8 cellular contexts compared by ENCODE assay signal in the genomic region with DNA sequence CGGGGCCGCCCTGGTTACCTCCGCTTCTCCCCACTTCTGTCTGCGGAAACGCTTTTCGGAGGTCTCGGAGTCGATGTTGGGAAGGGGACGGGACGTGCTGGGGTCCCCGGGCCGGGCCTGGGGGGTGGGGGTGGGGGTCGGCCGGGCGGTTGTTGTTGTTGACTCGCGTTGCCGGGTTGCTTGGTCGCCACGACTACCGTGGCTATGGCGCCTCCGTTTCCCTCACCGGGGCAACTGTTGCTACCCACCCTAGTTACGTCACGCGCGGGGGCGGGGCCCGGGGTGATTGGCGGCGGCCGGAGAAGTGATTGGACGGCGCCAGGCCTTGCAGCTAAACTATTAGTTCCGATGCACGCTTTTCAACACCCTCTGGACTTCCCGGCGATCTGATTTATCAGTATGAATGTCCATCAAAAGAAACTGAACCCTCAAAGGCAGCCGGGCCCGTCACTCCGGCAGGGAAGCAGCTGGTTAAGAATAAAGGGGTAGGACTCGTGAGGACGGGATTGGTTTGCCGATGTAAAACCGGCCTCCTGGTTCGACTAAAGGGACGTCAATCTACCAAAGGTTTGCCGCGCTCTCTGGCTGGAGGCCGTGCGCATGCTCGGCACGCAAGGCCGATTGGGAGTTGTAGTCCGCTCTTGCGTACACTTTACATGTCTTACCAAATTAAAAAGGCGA. TPM values are rescaled to one million over a fixed set of nuclear protein-coding genes. Genes with fewer than 3 reads are reported as not detected.
DNase-seq lines count a peak whose midpoint lies in the region; ATAC-seq and TF ChIP-seq lines count a peak whose summit lies in the region.

A gene (minus strand): TSS at position 236 of the 681 bp plus-strand sequence. CDS start 12,477 bp downstream, outside the sequence.

- ATAC-seq in GM18498 (IDR thresholded peaks at IDR 0.05; ENCODE audit: unreplicated experiment) = peak; percentile 75
- ATAC-seq in HG02981 (IDR thresholded peaks at IDR 0.05; ENCODE audit: unreplicated experiment) = peak; percentile 69
- ATAC-seq in left ventricle myocardium superior = peak; percentile 88

- under 1% methylated on average over 58 of the region's 58 CpGs for WGBS in urinary bladder

- no peaks in the 10 kb centered on the region for H3K9me3 Mint-ChIP-seq in T-helper 2 cell treated with Interferon-gamma antibody and Interleukin-4, amounts not matched to agents 5 μg/mL and 100 μg/mL, for 36 hours
- H3K9me3 Mint-ChIP-seq in progenitor cell of endocrine pancreas (ENCODE audit: low read depth) = no peaks in the 10 kb centered on the region

- peaks cover 1% of the 10 kb centered on the region for H3K36me3 Mint-ChIP-seq in T-helper 2 cell treated with Interferon-gamma antibody and Interleukin-4, amounts not matched to agents 5 μg/mL and 100 μg/mL, for 36 hours (ENCODE audit: low read depth)
- H3K36me3 Mint-ChIP-seq in progenitor cell of endocrine pancreas (ENCODE audit: insufficient read depth) = no peaks in the 10 kb centered on the region

- H3K4me3 ChIP-seq in urinary bladder (ENCODE audit: low read depth, low read length) = peak within 1 kb of the TSS; percentile 80

- no peak for TF ChIP-seq CTCF in progenitor cell of endocrine pancreas (IDR thresholded peaks at IDR 0.05; ENCODE audit: unreplicated experiment)

- H3K4me1 Mint-ChIP-seq in T-helper 2 cell treated with Interferon-gamma antibody and Interleukin-4, amounts not matched to agents 5 μg/mL and 100 μg/mL, for 36 hours (ENCODE audit: low read depth) = peaks cover 30% of the 10 kb centered on the region
- H3K4me1 Mint-ChIP-seq in progenitor cell of endocrine pancreas (ENCODE audit: low read depth) = peaks cover 9% of the 10 kb centered on the region

- H3K4me1 ChIP-seq in urinary bladder (ENCODE audit: insufficient read depth) = no peaks in the 10 kb centered on the region

- DNase-seq in NCI-H2029 (lab: John Stamatoyannopoulos, UW) (peak; percentile 99), anterior cingulate cortex (lab: John Stamatoyannopoulos, UW) (peak; percentile 90 to 100 (median 99)), left ventricle myocardium superior (peak; percentile 100), progenitor cell of endocrine pancreas (ENCODE audit: low spot score, unreplicated experiment) (peak; percentile 100)
- DNase-seq in T-helper 2 cell treated with Interferon-gamma antibody and Interleukin-4, amounts not matched to agents 5 μg/mL and 100 μg/mL, for 36 hours (ENCODE audit: low spot score) = peak; percentile 99

- intact Hi-C loops in left ventricle myocardium superior (cut with micrococcal nuclease) = no loop called here

- no peaks in the 10 kb centered on the region for H3K27me3 Mint-ChIP-seq in T-helper 2 cell treated with Interferon-gamma antibody and Interleukin-4, amounts not matched to agents 5 μg/mL and 100 μg/mL, for 36 hours (ENCODE audit: low read depth)
- no peaks in the 10 kb centered on the region for H3K27me3 Mint-ChIP-seq in progenitor cell of endocrine pancreas

- peak within 1 kb of the TSS; percentile 89 for H3K4me3 Mint-ChIP-seq in T-helper 2 cell treated with Interferon-gamma antibody and Interleukin-4, amounts not matched to agents 5 μg/mL and 100 μg/mL, for 36 hours
- H3K4me3 Mint-ChIP-seq in progenitor cell of endocrine pancreas (ENCODE audit: low read depth) = peak within 1 kb of the TSS; percentile 94

- H3K27ac ChIP-seq in urinary bladder (ENCODE audit: low read depth) = peak within 1 kb of the TSS; percentile 98

- peak within 1 kb of the TSS; percentile 99 for H3K27ac Mint-ChIP-seq in T-helper 2 cell treated with Interferon-gamma antibody and Interleukin-4, amounts not matched to agents 5 μg/mL and 100 μg/mL, for 36 hours
- peak within 1 kb of the TSS; percentile 100 for H3K27ac Mint-ChIP-seq in progenitor cell of endocrine pancreas

- no peaks in the 10 kb centered on the region for H3K36me3 ChIP-seq in urinary bladder (ENCODE audit: insufficient read depth)

RNA-seq across cellular contexts. Expression of the gene that starts here (rescaled TPM):
- total RNA-seq in left ventricle myocardium superior (15.7 TPM), progenitor cell of endocrine pancreas (26.5 and 30.6 TPM in 2 replicates), urinary bladder (2.9 TPM)
- polyA plus RNA-seq in urinary bladder = 8.1 TPM

Comparison
In these comparisons a context has a peak if more than half of its experiments do, and no peak if none do; other contexts are left out.
1. Peak in every context shown above with its lines: DNase-seq, ATAC-seq, H3K4me3 ChIP-seq and H3K27ac ChIP-seq.